In the genomic region with DNA sequence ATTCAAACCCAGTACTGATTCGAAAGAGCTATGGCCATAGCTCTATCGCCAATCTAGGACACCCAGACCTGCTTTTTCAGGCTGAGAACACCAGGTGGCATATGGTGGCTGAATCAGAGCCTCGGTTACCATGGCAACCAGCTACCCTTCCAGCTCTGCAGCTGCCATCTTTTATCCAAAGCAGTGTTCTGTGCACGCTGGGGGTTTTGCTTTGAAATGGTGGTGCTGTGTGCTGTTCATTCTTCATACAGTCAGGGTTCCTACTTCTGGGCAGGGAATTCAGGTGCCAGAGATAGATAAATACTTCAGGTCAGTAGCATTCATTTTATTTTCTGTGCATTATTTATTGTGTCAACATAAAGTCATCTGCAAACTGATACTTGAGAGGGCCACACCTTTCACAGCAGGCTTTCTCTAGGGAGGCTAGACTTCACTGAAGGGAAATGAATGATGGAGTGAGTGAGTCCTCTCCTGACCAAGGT, we compare ENCODE assay signal across 1 cellular context.
TF ChIP-seq lines count a peak whose summit lies in the region.

No MANE protein-coding gene starts in this region.

TF ChIP-seq in K562, 482 proteins besides CTCF, POLR2A, EP300 and RAD21 (continued from another document):
- TF ChIP-seq, protein P1, sequence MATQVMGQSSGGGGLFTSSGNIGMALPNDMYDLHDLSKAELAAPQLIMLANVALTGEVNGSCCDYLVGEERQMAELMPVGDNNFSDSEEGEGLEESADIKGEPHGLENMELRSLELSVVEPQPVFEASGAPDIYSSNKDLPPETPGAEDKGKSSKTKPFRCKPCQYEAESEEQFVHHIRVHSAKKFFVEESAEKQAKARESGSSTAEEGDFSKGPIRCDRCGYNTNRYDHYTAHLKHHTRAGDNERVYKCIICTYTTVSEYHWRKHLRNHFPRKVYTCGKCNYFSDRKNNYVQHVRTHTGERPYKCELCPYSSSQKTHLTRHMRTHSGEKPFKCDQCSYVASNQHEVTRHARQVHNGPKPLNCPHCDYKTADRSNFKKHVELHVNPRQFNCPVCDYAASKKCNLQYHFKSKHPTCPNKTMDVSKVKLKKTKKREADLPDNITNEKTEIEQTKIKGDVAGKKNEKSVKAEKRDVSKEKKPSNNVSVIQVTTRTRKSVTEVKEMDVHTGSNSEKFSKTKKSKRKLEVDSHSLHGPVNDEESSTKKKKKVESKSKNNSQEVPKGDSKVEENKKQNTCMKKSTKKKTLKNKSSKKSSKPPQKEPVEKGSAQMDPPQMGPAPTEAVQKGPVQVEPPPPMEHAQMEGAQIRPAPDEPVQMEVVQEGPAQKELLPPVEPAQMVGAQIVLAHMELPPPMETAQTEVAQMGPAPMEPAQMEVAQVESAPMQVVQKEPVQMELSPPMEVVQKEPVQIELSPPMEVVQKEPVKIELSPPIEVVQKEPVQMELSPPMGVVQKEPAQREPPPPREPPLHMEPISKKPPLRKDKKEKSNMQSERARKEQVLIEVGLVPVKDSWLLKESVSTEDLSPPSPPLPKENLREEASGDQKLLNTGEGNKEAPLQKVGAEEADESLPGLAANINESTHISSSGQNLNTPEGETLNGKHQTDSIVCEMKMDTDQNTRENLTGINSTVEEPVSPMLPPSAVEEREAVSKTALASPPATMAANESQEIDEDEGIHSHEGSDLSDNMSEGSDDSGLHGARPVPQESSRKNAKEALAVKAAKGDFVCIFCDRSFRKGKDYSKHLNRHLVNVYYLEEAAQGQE (CRISPR knock-in tag; IDR thresholded peaks at IDR 0.05; ENCODE audit: low read depth), result no peak
- TF ChIP-seq ELF1 (tag; IDR thresholded peaks at IDR 0.05) (no peak), TBP (optimal IDR thresholded peaks at IDR 0.05; ENCODE audit: low read depth, low read length) (no peak), ZNF134 (CRISPR knock-in tag; conservative IDR thresholded peaks at IDR 0.05) (no peak), DACH1 (IDR thresholded peaks at IDR 0.05; ENCODE audit: partially characterized antibody) (no peak), CHCHD3 (CRISPR knock-in tag; IDR thresholded peaks at IDR 0.05) (no peak), NFXL1 (CRISPR knock-in tag; IDR thresholded peaks at IDR 0.05) (no peak), NELFE (IDR thresholded peaks at IDR 0.05; ENCODE audit: insufficient read depth, insufficient read length) (no peak), CBFA2T2 (conservative IDR thresholded peaks at IDR 0.05) (no peak), SMAD1 (IDR thresholded peaks at IDR 0.05; ENCODE audit: low read depth, low read length, partially characterized antibody) (no peak), ESRRA (IDR thresholded peaks at IDR 0.05; ENCODE audit: borderline replicate concordance, low read depth) (no peak), HIVEP1 (CRISPR knock-in tag; IDR thresholded peaks at IDR 0.05) (no peak), CBX1 (IDR thresholded peaks at IDR 0.05; ENCODE audit: low read depth) (no peak), ZNF780A (CRISPR knock-in tag; IDR thresholded peaks at IDR 0.05) (no peak), GATAD2A (IDR thresholded peaks at IDR 0.05) (no peak), LARP7 (IDR thresholded peaks at IDR 0.05) (no peak), ZNF551 (CRISPR knock-in tag; IDR thresholded peaks at IDR 0.05) (no peak), ARID3A (IDR thresholded peaks at IDR 0.05; ENCODE audit: borderline replicate concordance, low read depth, low read length) (no peak), PREB (CRISPR knock-in tag; IDR thresholded peaks at IDR 0.05) (no peak)
- TF ChIP-seq, protein P2, sequence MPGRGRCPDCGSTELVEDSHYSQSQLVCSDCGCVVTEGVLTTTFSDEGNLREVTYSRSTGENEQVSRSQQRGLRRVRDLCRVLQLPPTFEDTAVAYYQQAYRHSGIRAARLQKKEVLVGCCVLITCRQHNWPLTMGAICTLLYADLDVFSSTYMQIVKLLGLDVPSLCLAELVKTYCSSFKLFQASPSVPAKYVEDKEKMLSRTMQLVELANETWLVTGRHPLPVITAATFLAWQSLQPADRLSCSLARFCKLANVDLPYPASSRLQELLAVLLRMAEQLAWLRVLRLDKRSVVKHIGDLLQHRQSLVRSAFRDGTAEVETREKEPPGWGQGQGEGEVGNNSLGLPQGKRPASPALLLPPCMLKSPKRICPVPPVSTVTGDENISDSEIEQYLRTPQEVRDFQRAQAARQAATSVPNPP (IDR thresholded peaks at IDR 0.05; ENCODE audit: borderline replicate concordance, insufficient read depth, insufficient read length), result no peak
- TF ChIP-seq, protein P3, sequence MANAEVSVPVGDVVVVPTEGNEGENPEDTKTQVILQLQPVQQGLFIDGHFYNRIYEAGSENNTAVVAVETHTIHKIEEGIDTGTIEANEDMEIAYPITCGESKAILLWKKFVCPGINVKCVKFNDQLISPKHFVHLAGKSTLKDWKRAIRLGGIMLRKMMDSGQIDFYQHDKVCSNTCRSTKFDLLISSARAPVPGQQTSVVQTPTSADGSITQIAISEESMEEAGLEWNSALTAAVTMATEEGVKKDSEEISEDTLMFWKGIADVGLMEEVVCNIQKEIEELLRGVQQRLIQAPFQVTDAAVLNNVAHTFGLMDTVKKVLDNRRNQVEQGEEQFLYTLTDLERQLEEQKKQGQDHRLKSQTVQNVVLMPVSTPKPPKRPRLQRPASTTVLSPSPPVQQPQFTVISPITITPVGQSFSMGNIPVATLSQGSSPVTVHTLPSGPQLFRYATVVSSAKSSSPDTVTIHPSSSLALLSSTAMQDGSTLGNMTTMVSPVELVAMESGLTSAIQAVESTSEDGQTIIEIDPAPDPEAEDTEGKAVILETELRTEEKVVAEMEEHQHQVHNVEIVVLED (CRISPR knock-in tag; IDR thresholded peaks at IDR 0.05), result no peak
- TF ChIP-seq, protein P4, sequence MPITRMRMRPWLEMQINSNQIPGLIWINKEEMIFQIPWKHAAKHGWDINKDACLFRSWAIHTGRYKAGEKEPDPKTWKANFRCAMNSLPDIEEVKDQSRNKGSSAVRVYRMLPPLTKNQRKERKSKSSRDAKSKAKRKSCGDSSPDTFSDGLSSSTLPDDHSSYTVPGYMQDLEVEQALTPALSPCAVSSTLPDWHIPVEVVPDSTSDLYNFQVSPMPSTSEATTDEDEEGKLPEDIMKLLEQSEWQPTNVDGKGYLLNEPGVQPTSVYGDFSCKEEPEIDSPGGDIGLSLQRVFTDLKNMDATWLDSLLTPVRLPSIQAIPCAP (CRISPR knock-in tag; IDR thresholded peaks at IDR 0.05; ENCODE audit: borderline replicate concordance), result no peak
